ENCODE assay signal across 8 cellular contexts in genomic region chr3:127820871-127821853, GRCh38. TPM values are rescaled to one million over a fixed set of nuclear protein-coding genes. Genes with fewer than 3 reads are reported as not detected.
DNase-seq lines count a peak whose midpoint lies in the region; ATAC-seq and TF ChIP-seq lines count a peak whose summit lies in the region.

No MANE protein-coding gene starts in this region.

- TF ChIP-seq CTCF in GM13976 (IDR thresholded peaks at IDR 0.05; ENCODE audit: borderline replicate concordance, control extremely low read depth, extremely low read depth, insufficient read depth, missing control alignments) (no peak), nephron (IDR thresholded peaks at IDR 0.05; ENCODE audit: unreplicated experiment in 3 of 3) (no peak)

- peak; percentile 64 for DNase-seq in GM13976 (ENCODE audit: low spot score)
- peak; percentile 94 for DNase-seq in NCI-H2029 (lab: John Stamatoyannopoulos, UW)
- DNase-seq in dermis microvascular lymphatic vessel endothelial cell (ENCODE audit: low read depth in 2 of 2), result peak; percentile 49 to 57
- no peak for DNase-seq in putamen (ENCODE audit: low spot score)
- no peak for DNase-seq in activated effector memory CD4-positive, alpha-beta T cell treated with anti-CD3 and anti-CD28 coated beads, Interleukin-2, amount 50 U/mL, for 16 hours
- no peak for DNase-seq in SIG-M5 (lab: John Stamatoyannopoulos, UW)

- H3K4me3 Mint-ChIP-seq in nephron, result peak overlapping the region; percentile 93 to 96 (median 95)

- ATAC-seq in GM18519 (IDR thresholded peaks at IDR 0.05; ENCODE audit: low FRiP score, unreplicated experiment), result no peak

- peaks cover 3% of the 10 kb centered on the region for H3K9me3 Mint-ChIP-seq in nephron

- peaks cover 30% of the 10 kb centered on the region for H3K4me1 Mint-ChIP-seq in nephron

- no peaks in the 10 kb centered on the region for H3K36me3 Mint-ChIP-seq in nephron (ENCODE audit: low read depth)

- peak overlapping the region; percentile 82 to 94 (median 84) for H3K27ac Mint-ChIP-seq in nephron

- in situ Hi-C loops in GM13976 (cut with MboI; ENCODE audit: low sequenced_read_pairs, unreplicated experiment), result no loop called here

- H3K27me3 Mint-ChIP-seq in nephron (ENCODE audit: low read depth), result peaks cover 31% of the 10 kb centered on the region

RNA-seq across cellular contexts. Expression of gene MGLL, which starts 1.2 kb away (rescaled TPM):
- 30.1 and 33.4 TPM in 2 replicates for total RNA-seq in dermis microvascular lymphatic vessel endothelial cell

Comparison
In these comparisons a context has a peak if more than half of its experiments do, and no peak if none do; other contexts are left out.
1. DNase-seq: peak in GM13976 (single experiment), NCI-H2029 (single experiment) and dermis microvascular lymphatic vessel endothelial cell (2 of 2); none in putamen (single experiment), activated effector memory CD4-positive, alpha-beta T cell treated with anti-CD3 and anti-CD28 coated beads, Interleukin-2, amount 50 U/mL, for 16 hours (single experiment) and SIG-M5 (single experiment).